9 cellular contexts compared by ENCODE assay signal in the genomic region with DNA sequence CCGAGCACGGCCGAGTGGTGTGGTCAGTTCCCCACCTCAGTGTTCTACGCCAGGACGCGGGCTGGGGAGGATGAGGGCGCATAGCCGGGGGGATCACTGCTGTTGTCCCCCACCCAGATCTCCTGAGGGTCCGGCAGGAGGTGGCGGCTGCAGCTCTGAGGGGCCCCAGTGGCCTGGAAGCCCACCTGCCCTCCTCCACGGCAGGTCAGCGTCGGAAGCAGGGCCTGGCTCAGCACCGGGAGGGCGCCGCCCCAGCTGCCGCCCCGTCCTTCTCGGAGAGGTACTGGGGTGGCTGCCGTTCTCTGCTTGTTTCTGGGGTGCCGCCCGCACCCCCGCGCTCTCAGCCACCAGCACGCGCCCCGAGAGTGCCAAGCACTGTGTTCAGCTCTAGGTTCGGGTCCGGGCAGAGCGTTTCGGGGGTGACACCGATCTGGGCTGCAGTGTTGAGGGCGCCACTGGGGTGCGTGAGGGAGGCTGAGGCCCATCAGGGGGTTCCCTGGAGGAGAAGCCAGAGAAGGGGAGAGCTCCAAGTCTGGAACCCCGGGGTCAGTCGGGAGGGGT. TPM values are rescaled to one million over a fixed set of nuclear protein-coding genes. Genes with fewer than 3 reads are reported as not detected.
DNase-seq lines count a peak whose midpoint lies in the region; ATAC-seq and TF ChIP-seq lines count a peak whose summit lies in the region.
"Had no signal": no experiment of that assay in that cellular context is flagged by ENCODE, and none has a peak within 500 bp of the region (broad histone marks: within the 10 kb centered on the region; RNA-seq: fewer than 3 reads in every experiment).

No MANE protein-coding gene starts in this region.

- H3K27me3 ChIP-seq in stomach smooth muscle (ENCODE audit: control insufficient read depth in 1 of 2, insufficient read depth in 2 of 2, low read length in 2 of 2) = peaks cover 23 to 62% of the 10 kb centered on the region in 2 donors

- intact Hi-C loops in activated CD4-positive, alpha-beta T cell treated with anti-CD3 and anti-CD28 coated beads, Interleukin-2, amount 10 ng/mL, durations not matched to agents 24 days and 14 days (cut with micrococcal nuclease) = loop anchor here (2.0 kb wide), 1 partner anchor 18 kb away; the partner anchor contains the start of gene SAMD11

- H3K9ac ChIP-seq in stomach smooth muscle (ENCODE audit: low read length in 2 of 2) = no peak overlapping the region

- H3K9me3 ChIP-seq in iPS-18c (ENCODE audit: control insufficient read depth, insufficient read depth, low read length) (no peaks in the 10 kb centered on the region), stomach smooth muscle (ENCODE audit: control insufficient read depth in 2 of 2, low read length in 2 of 2) (no peaks in the 10 kb centered on the region)

- H3K27me3 Mint-ChIP-seq in activated CD4-positive, alpha-beta T cell treated with anti-CD3 and anti-CD28 coated beads, Interleukin-2, amount 10 ng/mL, durations not matched to agents 24 days and 14 days = peaks cover 31% of the 10 kb centered on the region
- H3K27me3 Mint-ChIP-seq in activated CD4-positive, alpha-beta memory T cell treated with anti-CD3 and anti-CD28 coated beads, Interleukin-2, amount 10 ng/mL, durations not matched to agents 7 days and 5 days = peaks cover 33% of the 10 kb centered on the region

- H3K27ac Mint-ChIP-seq in activated CD4-positive, alpha-beta T cell treated with anti-CD3 and anti-CD28 coated beads, Interleukin-2, amount 10 ng/mL, durations not matched to agents 24 days and 14 days = peak overlapping the region; percentile 37
- no peak overlapping the region for H3K27ac Mint-ChIP-seq in activated CD4-positive, alpha-beta memory T cell treated with anti-CD3 and anti-CD28 coated beads, Interleukin-2, amount 10 ng/mL, durations not matched to agents 7 days and 5 days

- peak overlapping the region; percentile 37 for H3K27ac ChIP-seq in stomach smooth muscle (ENCODE audit: low read length)
- no peak overlapping the region for H3K27ac ChIP-seq in RWPE1

- H3K4me1 ChIP-seq in stomach smooth muscle (ENCODE audit: control insufficient read depth, insufficient read depth, low read length) = peaks cover 47% of the 10 kb centered on the region

- H3K36me3 Mint-ChIP-seq in activated CD4-positive, alpha-beta T cell treated with anti-CD3 and anti-CD28 coated beads, Interleukin-2, amount 10 ng/mL, durations not matched to agents 24 days and 14 days (ENCODE audit: low read depth) = peaks cover 18% of the 10 kb centered on the region
- peaks cover 11% of the 10 kb centered on the region for H3K36me3 Mint-ChIP-seq in activated CD4-positive, alpha-beta memory T cell treated with anti-CD3 and anti-CD28 coated beads, Interleukin-2, amount 10 ng/mL, durations not matched to agents 7 days and 5 days (ENCODE audit: low read depth)

- TF ChIP-seq CTCF in RWPE1 (conservative IDR thresholded peaks at IDR 0.05; ENCODE audit: low read depth) = no peak

- H3K4me3 ChIP-seq in iPS-18c (ENCODE audit: insufficient read depth, low read depth, low read length) (peak overlapping the region; percentile 43; the same call in 1 of the 2 replicates), stomach smooth muscle (ENCODE audit: low read length in 2 of 2) (peak overlapping the region in 1 of 2 donors; percentile 65)

- POLR2A ChIA-PET in activated CD4-positive, alpha-beta memory T cell treated with anti-CD3 and anti-CD28 coated beads, Interleukin-2, amount 10 ng/mL, durations not matched to agents 7 days and 5 days (lab: Charles Lee) = interaction anchor here (1.0 kb wide), 1 partner anchor 9 kb away, joined by 3 read pairs; no protein-coding TSS in a partner anchor
- POLR2A ChIA-PET in RWPE1 (lab: Yijun Ruan, JAX; ENCODE audit: low non-redundant PET) = no interaction called here

- H3K4me1 Mint-ChIP-seq in activated CD4-positive, alpha-beta T cell treated with anti-CD3 and anti-CD28 coated beads, Interleukin-2, amount 10 ng/mL, durations not matched to agents 24 days and 14 days = peaks cover 7% of the 10 kb centered on the region
- H3K4me1 Mint-ChIP-seq in activated CD4-positive, alpha-beta memory T cell treated with anti-CD3 and anti-CD28 coated beads, Interleukin-2, amount 10 ng/mL, durations not matched to agents 7 days and 5 days = peaks cover 7% of the 10 kb centered on the region

- peaks cover 0 to 2% of the 10 kb centered on the region in 2 donors for H3K36me3 ChIP-seq in stomach smooth muscle (ENCODE audit: control insufficient read depth in 2 of 2, insufficient read depth in 2 of 2, low read length in 2 of 2)

- no peaks in the 10 kb centered on the region for H3K9me3 Mint-ChIP-seq in activated CD4-positive, alpha-beta T cell treated with anti-CD3 and anti-CD28 coated beads, Interleukin-2, amount 10 ng/mL, durations not matched to agents 24 days and 14 days
- no peaks in the 10 kb centered on the region for H3K9me3 Mint-ChIP-seq in activated CD4-positive, alpha-beta memory T cell treated with anti-CD3 and anti-CD28 coated beads, Interleukin-2, amount 10 ng/mL, durations not matched to agents 7 days and 5 days

- CTCF ChIA-PET in activated CD4-positive, alpha-beta memory T cell treated with anti-CD3 and anti-CD28 coated beads, Interleukin-2, amount 10 ng/mL, durations not matched to agents 7 days and 5 days (lab: Charles Lee) = no interaction called here
- CTCF ChIA-PET in RWPE1 (lab: Yijun Ruan, JAX) = interaction anchor here (0.6 to 5.4 kb wide), 4 partner anchors 18 to 118 kb away, joined by 3 to 27 read pairs (median 4); no protein-coding TSS in a partner anchor

- no peak for DNase-seq in activated CD4-positive, alpha-beta T cell treated with anti-CD3 and anti-CD28 coated beads, Interleukin-2, amount 10 ng/mL, durations not matched to agents 24 days and 14 days
- no peak for DNase-seq in activated CD4-positive, alpha-beta T cell treated with anti-CD3 and anti-CD28 coated beads for 1 hour
- DNase-seq in activated CD4-positive, alpha-beta memory T cell treated with anti-CD3 and anti-CD28 coated beads, Interleukin-2, amount 10 ng/mL, durations not matched to agents 7 days and 5 days = no peak
- DNase-seq in RWPE1 (ENCODE audit: low spot score) (no peak), AG20443 (ENCODE audit: low spot score) (no peak)

- peak overlapping the region; percentile 74 for H3K4me3 Mint-ChIP-seq in activated CD4-positive, alpha-beta T cell treated with anti-CD3 and anti-CD28 coated beads, Interleukin-2, amount 10 ng/mL, durations not matched to agents 24 days and 14 days
- peak overlapping the region; percentile 30 for H3K4me3 Mint-ChIP-seq in activated CD4-positive, alpha-beta memory T cell treated with anti-CD3 and anti-CD28 coated beads, Interleukin-2, amount 10 ng/mL, durations not matched to agents 7 days and 5 days

- no peak for ATAC-seq in GM21390 (IDR thresholded peaks at IDR 0.05; ENCODE audit: unreplicated experiment)

RNA-seq across cellular contexts. Expression of gene SAMD11, which starts 17.4 kb away (rescaled TPM):
- total RNA-seq in activated CD4-positive, alpha-beta T cell treated with anti-CD3 and anti-CD28 coated beads, Interleukin-2, amount 10 ng/mL, durations not matched to agents 24 days and 14 days = not detected in 2 replicates
- total RNA-seq in activated CD4-positive, alpha-beta memory T cell treated with anti-CD3 and anti-CD28 coated beads, Interleukin-2, amount 10 ng/mL, durations not matched to agents 7 days and 5 days = not detected
- total RNA-seq: subcutaneous adipose tissue had no signal

RNA-seq across cellular contexts. Expression of gene NOC2L, which starts 17.9 kb away (rescaled TPM):
- total RNA-seq in activated CD4-positive, alpha-beta T cell treated with anti-CD3 and anti-CD28 coated beads, Interleukin-2, amount 10 ng/mL, durations not matched to agents 24 days and 14 days = 190 and 192 TPM in 2 replicates
- total RNA-seq in activated CD4-positive, alpha-beta memory T cell treated with anti-CD3 and anti-CD28 coated beads, Interleukin-2, amount 10 ng/mL, durations not matched to agents 7 days and 5 days = 10 to 100 TPM; 58.2 to 58.4 TPM

RNA-seq across cellular contexts. Expression of gene KLHL17, which starts 19.3 kb away (rescaled TPM):
- total RNA-seq in activated CD4-positive, alpha-beta T cell treated with anti-CD3 and anti-CD28 coated beads, Interleukin-2, amount 10 ng/mL, durations not matched to agents 24 days and 14 days = 46.4 and 48.1 TPM in 2 replicates
- total RNA-seq in activated CD4-positive, alpha-beta memory T cell treated with anti-CD3 and anti-CD28 coated beads, Interleukin-2, amount 10 ng/mL, durations not matched to agents 7 days and 5 days = 10 to 100 TPM; 28.6 to 31.7 TPM

RNA-seq across cellular contexts. Expression of gene PLEKHN1, which starts 25.2 kb away (rescaled TPM):
- 1.8 and 2.8 TPM in 2 replicates for total RNA-seq in activated CD4-positive, alpha-beta T cell treated with anti-CD3 and anti-CD28 coated beads, Interleukin-2, amount 10 ng/mL, durations not matched to agents 24 days and 14 days
- total RNA-seq in activated CD4-positive, alpha-beta memory T cell treated with anti-CD3 and anti-CD28 coated beads, Interleukin-2, amount 10 ng/mL, durations not matched to agents 7 days and 5 days = 1 to 10 TPM; 7.6 to 8.2 TPM

RNA-seq across cellular contexts. Expression of gene PERM1, which starts 40.8 kb away (rescaled TPM):
- not detected in 2 replicates for total RNA-seq in activated CD4-positive, alpha-beta T cell treated with anti-CD3 and anti-CD28 coated beads, Interleukin-2, amount 10 ng/mL, durations not matched to agents 24 days and 14 days
- total RNA-seq in activated CD4-positive, alpha-beta memory T cell treated with anti-CD3 and anti-CD28 coated beads, Interleukin-2, amount 10 ng/mL, durations not matched to agents 7 days and 5 days = not detected
